ENCODE assay signal across 8 cellular contexts in genomic region chr14:89365071-89365801, GRCh38. TPM values are rescaled to one million over a fixed set of nuclear protein-coding genes. Genes with fewer than 3 reads are reported as not detected.
DNase-seq lines count a peak whose midpoint lies in the region; ATAC-seq and TF ChIP-seq lines count a peak whose summit lies in the region.

No MANE protein-coding gene starts in this region.

- intact Hi-C loops in prostate gland (cut with DNase I), result loop anchor here (10.0 kb wide), 1 partner anchor 50 kb away; the partner anchor contains the start of gene FOXN3

- TF ChIP-seq POLR2A in prostate gland (IDR thresholded peaks at IDR 0.05), result no peak

- 78% methylated on average over 13 of the region's 13 CpGs for WGBS in prostate gland

- H3K9me3 ChIP-seq in prostate gland, result no peaks in the 10 kb centered on the region

- no peaks in the 10 kb centered on the region for H3K27me3 ChIP-seq in prostate gland (replicated peaks; ENCODE audit: insufficient read depth)

- no peaks in the 10 kb centered on the region for H3K36me3 ChIP-seq in prostate gland

- no peak overlapping the region for H3K27ac ChIP-seq in prostate gland

- no peak for TF ChIP-seq CTCF in prostate gland (IDR thresholded peaks at IDR 0.05)

- H3K4me3 ChIP-seq in prostate gland, result no peak overlapping the region

- no peaks in the 10 kb centered on the region for H3K4me1 ChIP-seq in prostate gland (replicated peaks)

- DNase-seq in GM19240 (ENCODE audit: insufficient read length, low spot score), result peak; percentile 78
- DNase-seq in stimulated activated CD4-positive, alpha-beta T cell treated with anti-CD3 and anti-CD28 coated beads, Interleukin-1b, Interleukin-23, amount 100 ng/mL, for 4 hours (ENCODE audit: low read depth in 2 of 2), result peak; percentile 10 to 36
- DNase-seq in NCI-H82 treated with DMSO at 0.1 percent for 48 hours (lab: John Stamatoyannopoulos, UW; ENCODE audit: unreplicated experiment), result no peak
- no peak for DNase-seq in middle frontal gyrus (ENCODE audit: extremely low spot score, low spot score)
- DNase-seq in prostate gland (ENCODE audit: low spot score), result no peak

- ATAC-seq in HG03342 (IDR thresholded peaks at IDR 0.05; ENCODE audit: unreplicated experiment) (peak; percentile 91), esophagus mucosa (peak; percentile 44)
- ATAC-seq in activated CD4-positive, CD25-positive, alpha-beta regulatory T cell treated with anti-CD3 and anti-CD28 coated beads, Interleukin-2, amount 50 U/mL, for 24 hours, result peak; percentile 87 to 88

RNA-seq across cellular contexts. Expression of gene FOXN3, which starts 51.8 kb away (rescaled TPM):
- total RNA-seq in esophagus mucosa, result 40.5 TPM
- 100 to 1,000 TPM in 1 of 2 donors, 10 to 100 TPM in 1; 53.9 to 141 TPM for total RNA-seq in prostate gland

Comparison
In these comparisons a context has a peak if more than half of its experiments do, and no peak if none do; other contexts are left out.
1. DNase-seq: peak in GM19240 (single experiment) and stimulated activated CD4-positive, alpha-beta T cell treated with anti-CD3 and anti-CD28 coated beads, Interleukin-1b, Interleukin-23, amount 100 ng/mL, for 4 hours (2 of 2); none in NCI-H82 treated with DMSO at 0.1 percent for 48 hours (single experiment), middle frontal gyrus (single experiment) and prostate gland (single experiment).
2. Peak in every context shown above with its lines, with median percentiles within 50 percentile points of each other: ATAC-seq.